Comparison of ENCODE assay signal across 8 cellular contexts in genomic region chr12:113230315-113231274, GRCh38. TPM values are rescaled to one million over a fixed set of nuclear protein-coding genes. Genes with fewer than 3 reads are reported as not detected.
DNase-seq lines count a peak whose midpoint lies in the region; ATAC-seq and TF ChIP-seq lines count a peak whose summit lies in the region.

No MANE protein-coding gene starts in this region.

- ATAC-seq in GM19324 (IDR thresholded peaks at IDR 0.05; ENCODE audit: low FRiP score, unreplicated experiment) (peak; percentile 4), HG03045 (IDR thresholded peaks at IDR 0.05; ENCODE audit: unreplicated experiment) (peak; percentile 14), GM19397 (IDR thresholded peaks at IDR 0.05; ENCODE audit: unreplicated experiment) (no peak), GM21515 (IDR thresholded peaks at IDR 0.05; ENCODE audit: unreplicated experiment) (no peak)

- no peaks in the 10 kb centered on the region for H3K9me3 Mint-ChIP-seq in activated naive CD4-positive, alpha-beta T cell treated with anti-CD3 and anti-CD28 coated beads, Interleukin-2, amount 50 U/mL, for 24 hours
- H3K9me3 Mint-ChIP-seq in osteocyte (ENCODE audit: unreplicated experiment), result no peaks in the 10 kb centered on the region

- peak overlapping the region; percentile 94 for H3K27ac Mint-ChIP-seq in activated naive CD4-positive, alpha-beta T cell treated with anti-CD3 and anti-CD28 coated beads, Interleukin-2, amount 50 U/mL, for 24 hours
- H3K27ac Mint-ChIP-seq in osteocyte (ENCODE audit: unreplicated experiment), result peak overlapping the region; percentile 91

- no peaks in the 10 kb centered on the region for H3K27me3 Mint-ChIP-seq in activated naive CD4-positive, alpha-beta T cell treated with anti-CD3 and anti-CD28 coated beads, Interleukin-2, amount 50 U/mL, for 24 hours
- no peaks in the 10 kb centered on the region for H3K27me3 Mint-ChIP-seq in osteocyte (ENCODE audit: unreplicated experiment)

- peak overlapping the region; percentile 49 for H3K4me3 Mint-ChIP-seq in activated naive CD4-positive, alpha-beta T cell treated with anti-CD3 and anti-CD28 coated beads, Interleukin-2, amount 50 U/mL, for 24 hours
- no peak overlapping the region for H3K4me3 Mint-ChIP-seq in osteocyte (ENCODE audit: unreplicated experiment)

- TF ChIP-seq CTCF in osteocyte (IDR thresholded peaks at IDR 0.05) (no peak), GM20000 (IDR thresholded peaks at IDR 0.05; ENCODE audit: extremely low read depth, missing control alignments) (no peak)

- H3K4me1 Mint-ChIP-seq in activated naive CD4-positive, alpha-beta T cell treated with anti-CD3 and anti-CD28 coated beads, Interleukin-2, amount 50 U/mL, for 24 hours, result peaks cover 68% of the 10 kb centered on the region
- peaks cover 38% of the 10 kb centered on the region for H3K4me1 Mint-ChIP-seq in osteocyte (ENCODE audit: unreplicated experiment)

- no peak for DNase-seq in osteocyte (ENCODE audit: extremely low spot score, unreplicated experiment)
- DNase-seq in GM20000 (ENCODE audit: low spot score), result no peak
- DNase-seq in EL, result no peak

- peaks cover 5% of the 10 kb centered on the region for H3K36me3 Mint-ChIP-seq in activated naive CD4-positive, alpha-beta T cell treated with anti-CD3 and anti-CD28 coated beads, Interleukin-2, amount 50 U/mL, for 24 hours
- peaks cover 38% of the 10 kb centered on the region for H3K36me3 Mint-ChIP-seq in osteocyte (ENCODE audit: unreplicated experiment)

RNA-seq across cellular contexts. Expression of gene TPCN1, which starts 9.3 kb away (rescaled TPM):
- total RNA-seq in osteocyte, result 74.6 and 80.6 TPM in 2 replicates

RNA-seq across cellular contexts. Expression of gene RITA1, which starts 45.1 kb away (rescaled TPM):
- 19.9 and 20.5 TPM in 2 replicates for total RNA-seq in osteocyte

RNA-seq across cellular contexts. Expression of gene DDX54, which starts 45.3 kb away (rescaled TPM):
- total RNA-seq in osteocyte, result 52.8 and 52.9 TPM in 2 replicates

Comparison
In these comparisons a context has a peak if more than half of its experiments do, and no peak if none do; other contexts are left out.
1. ATAC-seq: peak in GM19324 (single experiment) and HG03045 (single experiment); none in GM19397 (single experiment) and GM21515 (single experiment).